Comparison of ENCODE assay signal across 1 cellular context in the genomic region with DNA sequence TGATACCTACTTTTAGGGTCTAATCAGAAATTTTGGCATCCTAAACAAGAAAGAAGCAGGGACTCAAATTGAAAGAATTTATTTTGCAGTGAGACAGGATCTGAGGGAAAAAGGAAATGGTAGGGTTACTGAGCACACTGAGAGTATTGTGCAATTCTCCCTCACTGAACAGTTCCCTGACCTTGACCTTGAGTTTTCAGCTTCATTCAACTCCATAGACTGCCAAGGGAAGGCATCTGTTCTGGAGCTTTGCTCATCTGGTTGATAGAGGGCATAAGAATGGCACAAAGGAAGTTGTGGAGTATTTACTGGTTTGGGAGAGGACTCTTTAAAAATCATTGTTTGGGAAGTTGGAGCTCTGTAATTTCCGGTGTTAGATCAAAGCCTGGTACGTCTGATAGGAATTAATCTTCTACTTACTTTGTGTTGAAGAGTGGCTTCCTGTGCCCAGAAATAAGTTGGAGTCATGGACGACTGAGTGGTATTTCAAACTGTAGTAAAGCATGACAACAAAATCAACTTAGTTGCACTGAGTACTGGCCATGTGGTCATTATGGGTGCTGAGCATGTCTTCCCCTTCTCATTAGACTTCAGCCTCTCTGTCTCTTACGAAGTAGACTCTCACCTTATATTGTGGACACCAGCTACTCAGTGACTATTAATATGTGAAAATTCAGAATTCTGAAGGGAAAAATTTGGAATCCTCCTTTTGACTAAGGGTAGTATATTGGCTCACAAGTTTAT.
TF ChIP-seq lines count a peak whose summit lies in the region.

No MANE protein-coding gene starts in this region.

TF ChIP-seq in HepG2, 621 proteins besides CTCF, POLR2A, EP300 and RAD21 (continued from another document and continues in another):
- TF ChIP-seq SRSF1 (optimal IDR thresholded peaks at IDR 0.05; ENCODE audit: low read depth, low read length) (no peak), ZNF20 (CRISPR knock-in tag; IDR thresholded peaks at IDR 0.05) (no peak), ZNF737 (CRISPR knock-in tag; IDR thresholded peaks at IDR 0.05; ENCODE audit: borderline replicate concordance) (no peak), THYN1 (CRISPR knock-in tag; IDR thresholded peaks at IDR 0.05; ENCODE audit: borderline replicate concordance, low read depth) (no peak), HOXA9 (CRISPR knock-in tag; IDR thresholded peaks at IDR 0.05; ENCODE audit: borderline replicate concordance) (no peak), HNF4G (IDR thresholded peaks at IDR 0.05; ENCODE audit: borderline replicate concordance, low read depth, low read length) (no peak), HNF4G (CRISPR knock-in tag; IDR thresholded peaks at IDR 0.05; ENCODE audit: borderline replicate concordance, low read depth) (no peak), ETV5 (CRISPR knock-in tag; IDR thresholded peaks at IDR 0.05; ENCODE audit: borderline replicate concordance) (peak; percentile 59; the same call in 1 of the 2 replicates), ZNF10 (CRISPR knock-in tag; IDR thresholded peaks at IDR 0.05; ENCODE audit: borderline replicate concordance, low read depth) (no peak), PAF1 (CRISPR knock-in tag; IDR thresholded peaks at IDR 0.05) (no peak), ZNF674 (CRISPR knock-in tag; IDR thresholded peaks at IDR 0.05; ENCODE audit: low read depth) (no peak), MAF1 (CRISPR knock-in tag; IDR thresholded peaks at IDR 0.05; ENCODE audit: borderline replicate concordance) (no peak), IRF2 (CRISPR knock-in tag; IDR thresholded peaks at IDR 0.05) (peak; percentile 61; the same call in 1 of the 2 replicates), ARNT2 (CRISPR knock-in tag; IDR thresholded peaks at IDR 0.05; ENCODE audit: low read depth) (no peak), BHLHE40 (IDR thresholded peaks at IDR 0.05; ENCODE audit: low read length) (no peak), SALL1 (CRISPR knock-in tag; IDR thresholded peaks at IDR 0.05) (peak; percentile 40; the same call in 1 of the 2 replicates), GLI4 (CRISPR knock-in tag; IDR thresholded peaks at IDR 0.05; ENCODE audit: borderline replicate concordance) (no peak), BRD4 (CRISPR knock-in tag; IDR thresholded peaks at IDR 0.05) (no peak), NFATC3 (CRISPR knock-in tag; IDR thresholded peaks at IDR 0.05) (no peak), HNRNPK (IDR thresholded peaks at IDR 0.05; ENCODE audit: low read depth, low read length, poor library complexity, severe bottlenecking) (no peak), AKAP8 (CRISPR knock-in tag; IDR thresholded peaks at IDR 0.05) (no peak), RORA (CRISPR knock-in tag; IDR thresholded peaks at IDR 0.05) (no peak), ZNF552 (CRISPR knock-in tag; IDR thresholded peaks at IDR 0.05; ENCODE audit: borderline replicate concordance) (no peak), RCOR2 (CRISPR knock-in tag; IDR thresholded peaks at IDR 0.05) (no peak), RBM22 (optimal IDR thresholded peaks at IDR 0.05; ENCODE audit: low read length) (no peak), KDM4B (CRISPR knock-in tag; IDR thresholded peaks at IDR 0.05) (no peak), ZFAT (CRISPR knock-in tag; conservative IDR thresholded peaks at IDR 0.05) (no peak), NFE2 (CRISPR knock-in tag; IDR thresholded peaks at IDR 0.05) (no peak), ZNF350 (CRISPR knock-in tag; IDR thresholded peaks at IDR 0.05; ENCODE audit: borderline replicate concordance, low read depth) (no peak), SMAD3 (CRISPR knock-in tag; IDR thresholded peaks at IDR 0.05) (peak; percentile 67; the same call in 1 of the 2 replicates), BCL6 (CRISPR knock-in tag; IDR thresholded peaks at IDR 0.05) (peak; percentile 62), ZNF33A (CRISPR knock-in tag; IDR thresholded peaks at IDR 0.05; ENCODE audit: borderline replicate concordance) (no peak), HDAC1 (CRISPR knock-in tag; IDR thresholded peaks at IDR 0.05) (peak; percentile 46; the same call in 1 of the 2 replicates), ESRRA (CRISPR knock-in tag; IDR thresholded peaks at IDR 0.05; ENCODE audit: low read depth) (peak; percentile 89), ZBTB21 (CRISPR knock-in tag; IDR thresholded peaks at IDR 0.05) (no peak), MTF2 (CRISPR knock-in tag; IDR thresholded peaks at IDR 0.05; ENCODE audit: borderline replicate concordance) (no peak)
- TF ChIP-seq, protein P1, sequence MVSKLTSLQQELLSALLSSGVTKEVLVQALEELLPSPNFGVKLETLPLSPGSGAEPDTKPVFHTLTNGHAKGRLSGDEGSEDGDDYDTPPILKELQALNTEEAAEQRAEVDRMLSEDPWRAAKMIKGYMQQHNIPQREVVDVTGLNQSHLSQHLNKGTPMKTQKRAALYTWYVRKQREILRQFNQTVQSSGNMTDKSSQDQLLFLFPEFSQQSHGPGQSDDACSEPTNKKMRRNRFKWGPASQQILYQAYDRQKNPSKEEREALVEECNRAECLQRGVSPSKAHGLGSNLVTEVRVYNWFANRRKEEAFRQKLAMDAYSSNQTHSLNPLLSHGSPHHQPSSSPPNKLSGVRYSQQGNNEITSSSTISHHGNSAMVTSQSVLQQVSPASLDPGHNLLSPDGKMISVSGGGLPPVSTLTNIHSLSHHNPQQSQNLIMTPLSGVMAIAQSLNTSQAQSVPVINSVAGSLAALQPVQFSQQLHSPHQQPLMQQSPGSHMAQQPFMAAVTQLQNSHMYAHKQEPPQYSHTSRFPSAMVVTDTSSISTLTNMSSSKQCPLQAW (CRISPR knock-in tag; IDR thresholded peaks at IDR 0.05): no peak
- TF ChIP-seq, protein P2, sequence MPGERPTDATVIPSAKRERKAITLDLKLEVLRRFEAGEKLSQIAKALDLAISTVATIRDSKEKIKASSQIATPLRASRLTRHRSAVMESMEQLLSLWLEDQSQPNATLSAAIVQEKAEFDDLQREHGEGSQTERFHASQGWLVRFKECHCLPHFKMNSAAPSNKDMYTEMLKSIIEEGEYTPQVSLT (CRISPR knock-in tag; IDR thresholded peaks at IDR 0.05; ENCODE audit: borderline replicate concordance, low read depth): no peak
- TF ChIP-seq, protein P3, sequence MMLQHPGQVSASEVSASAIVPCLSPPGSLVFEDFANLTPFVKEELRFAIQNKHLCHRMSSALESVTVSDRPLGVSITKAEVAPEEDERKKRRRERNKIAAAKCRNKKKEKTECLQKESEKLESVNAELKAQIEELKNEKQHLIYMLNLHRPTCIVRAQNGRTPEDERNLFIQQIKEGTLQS (CRISPR knock-in tag; IDR thresholded peaks at IDR 0.05): no peak
- TF ChIP-seq, protein P4, sequence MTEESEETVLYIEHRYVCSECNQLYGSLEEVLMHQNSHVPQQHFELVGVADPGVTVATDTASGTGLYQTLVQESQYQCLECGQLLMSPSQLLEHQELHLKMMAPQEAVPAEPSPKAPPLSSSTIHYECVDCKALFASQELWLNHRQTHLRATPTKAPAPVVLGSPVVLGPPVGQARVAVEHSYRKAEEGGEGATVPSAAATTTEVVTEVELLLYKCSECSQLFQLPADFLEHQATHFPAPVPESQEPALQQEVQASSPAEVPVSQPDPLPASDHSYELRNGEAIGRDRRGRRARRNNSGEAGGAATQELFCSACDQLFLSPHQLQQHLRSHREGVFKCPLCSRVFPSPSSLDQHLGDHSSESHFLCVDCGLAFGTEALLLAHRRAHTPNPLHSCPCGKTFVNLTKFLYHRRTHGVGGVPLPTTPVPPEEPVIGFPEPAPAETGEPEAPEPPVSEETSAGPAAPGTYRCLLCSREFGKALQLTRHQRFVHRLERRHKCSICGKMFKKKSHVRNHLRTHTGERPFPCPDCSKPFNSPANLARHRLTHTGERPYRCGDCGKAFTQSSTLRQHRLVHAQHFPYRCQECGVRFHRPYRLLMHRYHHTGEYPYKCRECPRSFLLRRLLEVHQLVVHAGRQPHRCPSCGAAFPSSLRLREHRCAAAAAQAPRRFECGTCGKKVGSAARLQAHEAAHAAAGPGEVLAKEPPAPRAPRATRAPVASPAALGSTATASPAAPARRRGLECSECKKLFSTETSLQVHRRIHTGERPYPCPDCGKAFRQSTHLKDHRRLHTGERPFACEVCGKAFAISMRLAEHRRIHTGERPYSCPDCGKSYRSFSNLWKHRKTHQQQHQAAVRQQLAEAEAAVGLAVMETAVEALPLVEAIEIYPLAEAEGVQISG (CRISPR knock-in tag; IDR thresholded peaks at IDR 0.05): no peak
- TF ChIP-seq, protein P5, sequence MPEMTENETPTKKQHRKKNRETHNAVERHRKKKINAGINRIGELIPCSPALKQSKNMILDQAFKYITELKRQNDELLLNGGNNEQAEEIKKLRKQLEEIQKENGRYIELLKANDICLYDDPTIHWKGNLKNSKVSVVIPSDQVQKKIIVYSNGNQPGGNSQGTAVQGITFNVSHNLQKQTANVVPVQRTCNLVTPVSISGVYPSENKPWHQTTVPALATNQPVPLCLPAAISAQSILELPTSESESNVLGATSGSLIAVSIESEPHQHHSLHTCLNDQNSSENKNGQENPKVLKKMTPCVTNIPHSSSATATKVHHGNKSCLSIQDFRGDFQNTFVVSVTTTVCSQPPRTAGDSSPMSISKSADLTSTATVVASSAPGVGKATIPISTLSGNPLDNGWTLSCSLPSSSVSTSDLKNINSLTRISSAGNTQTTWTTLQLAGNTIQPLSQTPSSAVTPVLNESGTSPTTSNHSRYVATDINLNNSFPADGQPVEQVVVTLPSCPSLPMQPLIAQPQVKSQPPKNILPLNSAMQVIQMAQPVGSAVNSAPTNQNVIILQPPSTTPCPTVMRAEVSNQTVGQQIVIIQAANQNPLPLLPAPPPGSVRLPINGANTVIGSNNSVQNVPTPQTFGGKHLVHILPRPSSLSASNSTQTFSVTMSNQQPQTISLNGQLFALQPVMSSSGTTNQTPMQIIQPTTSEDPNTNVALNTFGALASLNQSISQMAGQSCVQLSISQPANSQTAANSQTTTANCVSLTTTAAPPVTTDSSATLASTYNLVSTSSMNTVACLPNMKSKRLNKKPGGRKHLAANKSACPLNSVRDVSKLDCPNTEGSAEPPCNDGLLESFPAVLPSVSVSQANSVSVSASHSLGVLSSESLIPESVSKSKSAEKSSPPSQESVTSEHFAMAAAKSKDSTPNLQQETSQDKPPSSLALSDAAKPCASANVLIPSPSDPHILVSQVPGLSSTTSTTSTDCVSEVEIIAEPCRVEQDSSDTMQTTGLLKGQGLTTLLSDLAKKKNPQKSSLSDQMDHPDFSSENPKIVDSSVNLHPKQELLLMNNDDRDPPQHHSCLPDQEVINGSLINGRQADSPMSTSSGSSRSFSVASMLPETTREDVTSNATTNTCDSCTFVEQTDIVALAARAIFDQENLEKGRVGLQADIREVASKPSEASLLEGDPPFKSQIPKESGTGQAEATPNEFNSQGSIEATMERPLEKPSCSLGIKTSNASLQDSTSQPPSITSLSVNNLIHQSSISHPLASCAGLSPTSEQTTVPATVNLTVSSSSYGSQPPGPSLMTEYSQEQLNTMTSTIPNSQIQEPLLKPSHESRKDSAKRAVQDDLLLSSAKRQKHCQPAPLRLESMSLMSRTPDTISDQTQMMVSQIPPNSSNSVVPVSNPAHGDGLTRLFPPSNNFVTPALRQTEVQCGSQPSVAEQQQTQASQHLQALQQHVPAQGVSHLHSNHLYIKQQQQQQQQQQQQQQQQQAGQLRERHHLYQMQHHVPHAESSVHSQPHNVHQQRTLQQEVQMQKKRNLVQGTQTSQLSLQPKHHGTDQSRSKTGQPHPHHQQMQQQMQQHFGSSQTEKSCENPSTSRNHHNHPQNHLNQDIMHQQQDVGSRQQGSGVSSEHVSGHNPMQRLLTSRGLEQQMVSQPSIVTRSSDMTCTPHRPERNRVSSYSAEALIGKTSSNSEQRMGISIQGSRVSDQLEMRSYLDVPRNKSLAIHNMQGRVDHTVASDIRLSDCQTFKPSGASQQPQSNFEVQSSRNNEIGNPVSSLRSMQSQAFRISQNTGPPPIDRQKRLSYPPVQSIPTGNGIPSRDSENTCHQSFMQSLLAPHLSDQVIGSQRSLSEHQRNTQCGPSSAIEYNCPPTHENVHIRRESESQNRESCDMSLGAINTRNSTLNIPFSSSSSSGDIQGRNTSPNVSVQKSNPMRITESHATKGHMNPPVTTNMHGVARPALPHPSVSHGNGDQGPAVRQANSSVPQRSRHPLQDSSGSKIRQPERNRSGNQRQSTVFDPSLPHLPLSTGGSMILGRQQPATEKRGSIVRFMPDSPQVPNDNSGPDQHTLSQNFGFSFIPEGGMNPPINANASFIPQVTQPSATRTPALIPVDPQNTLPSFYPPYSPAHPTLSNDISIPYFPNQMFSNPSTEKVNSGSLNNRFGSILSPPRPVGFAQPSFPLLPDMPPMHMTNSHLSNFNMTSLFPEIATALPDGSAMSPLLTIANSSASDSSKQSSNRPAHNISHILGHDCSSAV (CRISPR knock-in tag; IDR thresholded peaks at IDR 0.05; ENCODE audit: borderline replicate concordance): no peak
- TF ChIP-seq, protein P6, sequence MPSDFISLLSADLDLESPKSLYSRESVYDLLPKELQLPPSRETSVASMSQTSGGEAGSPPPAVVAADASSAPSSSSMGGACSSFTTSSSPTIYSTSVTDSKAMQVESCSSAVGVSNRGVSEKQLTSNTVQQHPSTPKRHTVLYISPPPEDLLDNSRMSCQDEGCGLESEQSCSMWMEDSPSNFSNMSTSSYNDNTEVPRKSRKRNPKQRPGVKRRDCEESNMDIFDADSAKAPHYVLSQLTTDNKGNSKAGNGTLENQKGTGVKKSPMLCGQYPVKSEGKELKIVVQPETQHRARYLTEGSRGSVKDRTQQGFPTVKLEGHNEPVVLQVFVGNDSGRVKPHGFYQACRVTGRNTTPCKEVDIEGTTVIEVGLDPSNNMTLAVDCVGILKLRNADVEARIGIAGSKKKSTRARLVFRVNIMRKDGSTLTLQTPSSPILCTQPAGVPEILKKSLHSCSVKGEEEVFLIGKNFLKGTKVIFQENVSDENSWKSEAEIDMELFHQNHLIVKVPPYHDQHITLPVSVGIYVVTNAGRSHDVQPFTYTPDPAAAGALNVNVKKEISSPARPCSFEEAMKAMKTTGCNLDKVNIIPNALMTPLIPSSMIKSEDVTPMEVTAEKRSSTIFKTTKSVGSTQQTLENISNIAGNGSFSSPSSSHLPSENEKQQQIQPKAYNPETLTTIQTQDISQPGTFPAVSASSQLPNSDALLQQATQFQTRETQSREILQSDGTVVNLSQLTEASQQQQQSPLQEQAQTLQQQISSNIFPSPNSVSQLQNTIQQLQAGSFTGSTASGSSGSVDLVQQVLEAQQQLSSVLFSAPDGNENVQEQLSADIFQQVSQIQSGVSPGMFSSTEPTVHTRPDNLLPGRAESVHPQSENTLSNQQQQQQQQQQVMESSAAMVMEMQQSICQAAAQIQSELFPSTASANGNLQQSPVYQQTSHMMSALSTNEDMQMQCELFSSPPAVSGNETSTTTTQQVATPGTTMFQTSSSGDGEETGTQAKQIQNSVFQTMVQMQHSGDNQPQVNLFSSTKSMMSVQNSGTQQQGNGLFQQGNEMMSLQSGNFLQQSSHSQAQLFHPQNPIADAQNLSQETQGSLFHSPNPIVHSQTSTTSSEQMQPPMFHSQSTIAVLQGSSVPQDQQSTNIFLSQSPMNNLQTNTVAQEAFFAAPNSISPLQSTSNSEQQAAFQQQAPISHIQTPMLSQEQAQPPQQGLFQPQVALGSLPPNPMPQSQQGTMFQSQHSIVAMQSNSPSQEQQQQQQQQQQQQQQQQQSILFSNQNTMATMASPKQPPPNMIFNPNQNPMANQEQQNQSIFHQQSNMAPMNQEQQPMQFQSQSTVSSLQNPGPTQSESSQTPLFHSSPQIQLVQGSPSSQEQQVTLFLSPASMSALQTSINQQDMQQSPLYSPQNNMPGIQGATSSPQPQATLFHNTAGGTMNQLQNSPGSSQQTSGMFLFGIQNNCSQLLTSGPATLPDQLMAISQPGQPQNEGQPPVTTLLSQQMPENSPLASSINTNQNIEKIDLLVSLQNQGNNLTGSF (CRISPR knock-in tag; IDR thresholded peaks at IDR 0.05): no peak
- TF ChIP-seq, protein P7, sequence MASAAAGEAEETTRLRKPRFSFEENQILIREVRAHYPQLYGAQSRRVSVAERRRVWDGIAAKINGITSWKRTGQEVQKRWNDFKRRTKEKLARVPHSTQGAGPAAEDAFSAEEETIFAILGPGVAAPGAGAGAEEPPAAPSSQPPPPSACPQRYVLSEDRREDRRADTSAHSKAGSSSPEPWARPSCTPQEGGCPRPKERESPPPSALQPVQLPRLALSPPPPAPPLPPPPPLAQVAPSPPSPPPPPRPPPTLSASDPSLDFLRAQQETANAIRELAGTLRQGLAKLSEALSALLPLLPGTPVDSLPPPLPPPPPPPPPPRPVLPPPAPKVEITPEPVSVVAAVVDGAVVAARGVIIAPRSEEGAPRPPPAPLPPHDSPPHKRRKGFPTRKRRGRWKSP (CRISPR knock-in tag; IDR thresholded peaks at IDR 0.05): no peak
